Comparison of ENCODE assay signal across 1 cellular context in genomic region chr14:68471964-68472508, GRCh38.
TF ChIP-seq lines count a peak whose summit lies in the region.

No MANE protein-coding gene starts in this region.

TF ChIP-seq in WTC11, 78 proteins besides CTCF, POLR2A, EP300 and RAD21 (continued from another document):
- 0 out of 2 replicates have a peak, but pooled peaks have one; percentile 9 for TF ChIP-seq TEAD1 (CRISPR knock-in tag; IDR thresholded peaks at IDR 0.05)
